ENCODE assay signal across 24 cellular contexts in genomic region chr10:129542589-129542988, GRCh38.
"Had no signal": no experiment of that assay in that cellular context is flagged by ENCODE, and none has a peak within 500 bp of the region (broad histone marks: within the 10 kb centered on the region; RNA-seq: fewer than 3 reads in every experiment).

No MANE protein-coding gene starts in this region.

- H3K27ac ChIP-seq: colonic mucosa, epithelial cell of prostate, esophagus squamous epithelium, gastrocnemius medialis, hepatocyte, left lung, lower lobe of right lung had no signal

- H3K27me3 Mint-ChIP-seq: dendritic cell treated with granulocyte-macrophage colony-stimulating factor and Interleukin-4, amounts not matched to agents 40 ng/mL and 50 ng/mL, for 4 days; effector memory CD8-positive, alpha-beta T cell had no signal

- H3K36me3 ChIP-seq: colonic mucosa, gastrocnemius medialis, left lung, lower lobe of right lung had no signal

- H3K4me3 ChIP-seq: colonic mucosa, esophagus squamous epithelium, gastrocnemius medialis, heart left ventricle, hepatocyte, left lung, lower lobe of right lung, mucosa of descending colon had no signal

- H3K27ac Mint-ChIP-seq: dendritic cell treated with granulocyte-macrophage colony-stimulating factor and Interleukin-4, amounts not matched to agents 40 ng/mL and 50 ng/mL, for 4 days; effector memory CD8-positive, alpha-beta T cell; endodermal cell; immature natural killer cell; mesothelial cell of epicardium had no signal

- ATAC-seq: effector memory CD8-positive, alpha-beta T cell; esophagus mucosa; gastrocnemius medialis; heart left ventricle; left cardiac atrium; left lung; left ventricle myocardium superior; lower lobe of right lung; mucosa of descending colon had no signal

- H3K4me1 ChIP-seq: colonic mucosa, left lung had no signal

- H3K4me3 Mint-ChIP-seq: dendritic cell treated with granulocyte-macrophage colony-stimulating factor and Interleukin-4, amounts not matched to agents 40 ng/mL and 50 ng/mL, for 4 days; effector memory CD8-positive, alpha-beta T cell; endodermal cell; immature natural killer cell; mesothelial cell of epicardium had no signal

- H3K9me3 ChIP-seq: colonic mucosa, esophagus squamous epithelium, gastrocnemius medialis, heart left ventricle, left lung, lower lobe of right lung, mucosa of descending colon had no signal

- H3K27me3 ChIP-seq: colonic mucosa, esophagus squamous epithelium, gastrocnemius medialis, heart left ventricle, hepatocyte, left lung had no signal

- DNase-seq: colonic mucosa; cortex of kidney; effector CD8-positive, alpha-beta T cell; effector memory CD8-positive, alpha-beta T cell; endodermal cell; erythroblast; esophagus squamous epithelium; foreskin fibroblast; foreskin melanocyte; gastrocnemius medialis; hypothalamus; immature natural killer cell; left cardiac atrium; left ventricle myocardium superior; lower lobe of right lung; mesenchymal stem cell; mucosa of descending colon had no signal

- H3K9me3 Mint-ChIP-seq: dendritic cell treated with granulocyte-macrophage colony-stimulating factor and Interleukin-4, amounts not matched to agents 40 ng/mL and 50 ng/mL, for 4 days; immature natural killer cell; mesothelial cell of epicardium had no signal
